In the genomic region with DNA sequence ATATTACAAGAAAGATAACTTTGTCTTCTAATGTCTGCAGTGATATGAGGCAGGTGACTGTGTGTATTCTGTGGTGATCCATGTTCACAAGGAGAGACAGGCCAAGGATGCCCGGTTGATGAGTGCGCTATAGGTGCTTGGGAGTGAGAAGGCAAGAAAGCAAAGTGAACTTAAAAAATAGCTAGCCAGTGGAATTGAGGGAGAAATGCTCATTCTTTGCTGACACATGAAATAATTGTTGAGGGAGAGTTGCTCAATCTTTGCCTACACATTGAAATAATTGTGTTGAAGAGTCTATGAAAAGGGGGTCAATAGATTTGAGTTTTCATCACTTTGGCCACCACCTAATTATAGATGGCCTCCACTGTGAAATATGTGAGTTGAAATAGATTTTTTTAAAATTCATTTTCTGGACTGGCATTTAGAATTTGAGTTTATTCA, we compare ENCODE assay signal across 22 cellular contexts.
DNase-seq lines count a peak whose midpoint lies in the region; ATAC-seq and TF ChIP-seq lines count a peak whose summit lies in the region.
"Had no signal": no experiment of that assay in that cellular context is flagged by ENCODE, and none has a peak within 500 bp of the region (broad histone marks: within the 10 kb centered on the region; RNA-seq: fewer than 3 reads in every experiment).

No MANE protein-coding gene starts in this region.

- intact Hi-C loops in activated CD4-positive, alpha-beta memory T cell treated with anti-CD3 and anti-CD28 coated beads for 36 hours (cut with micrococcal nuclease): no loop called here
- intact Hi-C loops in activated T-helper 2 cell treated with anti-CD3 and anti-CD28 coated beads, Interferon-gamma antibody, Interleukin-2, Interleukin-4, amounts not matched to agents 10 μg/mL and 5 μg/mL and 100 μg/mL, durations not matched to agents 14 hours and 24 hours and 36 hours (cut with micrococcal nuclease): no loop called here
- intact Hi-C loops in testis (cut with DNase I; ENCODE audit: low total_unique reads): no loop called here

- peaks cover 18% of the 10 kb centered on the region for H3K36me3 Mint-ChIP-seq in activated CD4-positive, alpha-beta memory T cell treated with anti-CD3 and anti-CD28 coated beads for 36 hours
- H3K36me3 Mint-ChIP-seq in activated CD4-positive, alpha-beta memory T cell treated with anti-CD3 and anti-CD28 coated beads, Interleukin-2, amount 10 ng/mL, durations not matched to agents 7 days and 5 days (ENCODE audit: low read depth): peaks cover 30% of the 10 kb centered on the region
- peaks cover 36% of the 10 kb centered on the region for H3K36me3 Mint-ChIP-seq in activated T-helper 2 cell treated with anti-CD3 and anti-CD28 coated beads, Interferon-gamma antibody, Interleukin-2, Interleukin-4, amounts not matched to agents 10 μg/mL and 5 μg/mL and 100 μg/mL, durations not matched to agents 14 hours and 24 hours and 36 hours (ENCODE audit: low read depth)
- peaks cover 10% of the 10 kb centered on the region for H3K36me3 Mint-ChIP-seq in neural progenitor cell

- peak overlapping the region; percentile 64 for H3K27ac Mint-ChIP-seq in activated CD4-positive, alpha-beta memory T cell treated with anti-CD3 and anti-CD28 coated beads for 36 hours
- H3K27ac Mint-ChIP-seq in activated CD4-positive, alpha-beta memory T cell treated with anti-CD3 and anti-CD28 coated beads, Interleukin-2, amount 10 ng/mL, durations not matched to agents 7 days and 5 days: no peak overlapping the region
- H3K27ac Mint-ChIP-seq in activated T-helper 2 cell treated with anti-CD3 and anti-CD28 coated beads, Interferon-gamma antibody, Interleukin-2, Interleukin-4, amounts not matched to agents 10 μg/mL and 5 μg/mL and 100 μg/mL, durations not matched to agents 14 hours and 24 hours and 36 hours: peak overlapping the region; percentile 79
- peak overlapping the region; percentile 9 for H3K27ac Mint-ChIP-seq in neural progenitor cell
- H3K27ac Mint-ChIP-seq: endodermal cell had no signal

- H3K36me3 ChIP-seq in neural progenitor cell: no peaks in the 10 kb centered on the region
- H3K36me3 ChIP-seq in testis (ENCODE audit: low read depth, missing control alignments): no peaks in the 10 kb centered on the region
- H3K36me3 ChIP-seq: lower lobe of right lung, prostate gland, SJCRH30, vagina had no signal

- H3K4me3 Mint-ChIP-seq in activated CD4-positive, alpha-beta memory T cell treated with anti-CD3 and anti-CD28 coated beads for 36 hours: peak overlapping the region; percentile 18
- H3K4me3 Mint-ChIP-seq in activated CD4-positive, alpha-beta memory T cell treated with anti-CD3 and anti-CD28 coated beads, Interleukin-2, amount 10 ng/mL, durations not matched to agents 7 days and 5 days: no peak overlapping the region
- peak overlapping the region; percentile 48 for H3K4me3 Mint-ChIP-seq in activated T-helper 2 cell treated with anti-CD3 and anti-CD28 coated beads, Interferon-gamma antibody, Interleukin-2, Interleukin-4, amounts not matched to agents 10 μg/mL and 5 μg/mL and 100 μg/mL, durations not matched to agents 14 hours and 24 hours and 36 hours (ENCODE audit: low read depth)
- H3K4me3 Mint-ChIP-seq in neural progenitor cell: no peak overlapping the region
- H3K4me3 Mint-ChIP-seq: activated naive CD4-positive, alpha-beta T cell treated with anti-CD3 and anti-CD28 coated beads, Interleukin-2, amount 50 U/mL, for 24 hours; endodermal cell had no signal

- no peaks in the 10 kb centered on the region for H3F3A ChIP-seq in neural progenitor cell (ENCODE audit: low read depth)

- POLR2A ChIA-PET in activated CD4-positive, alpha-beta memory T cell treated with anti-CD3 and anti-CD28 coated beads for 36 hours (lab: Charles Lee): interaction anchor here (0.7 to 1.1 kb wide), 4 partner anchors 12 to 564 kb away, joined by 4 read pairs; no protein-coding TSS in a partner anchor
- POLR2A ChIA-PET in activated CD4-positive, alpha-beta memory T cell treated with anti-CD3 and anti-CD28 coated beads, Interleukin-2, amount 10 ng/mL, durations not matched to agents 7 days and 5 days (lab: Charles Lee): interaction anchor here (1.3 kb wide), 1 partner anchor 570 kb away, joined by 3 read pairs; no protein-coding TSS in a partner anchor

- CTCF ChIA-PET in activated CD4-positive, alpha-beta memory T cell treated with anti-CD3 and anti-CD28 coated beads for 36 hours (lab: Charles Lee): interaction anchor here (0.7 to 1.8 kb wide), 5 partner anchors 12 to 572 kb away, joined by 3 to 7 read pairs (median 3); no protein-coding TSS in a partner anchor
- CTCF ChIA-PET in activated CD4-positive, alpha-beta memory T cell treated with anti-CD3 and anti-CD28 coated beads, Interleukin-2, amount 10 ng/mL, durations not matched to agents 7 days and 5 days (lab: Charles Lee): interaction anchor here (0.7 kb wide), 1 partner anchor 597 kb away, joined by 3 read pairs; no protein-coding TSS in a partner anchor

- H2AFZ ChIP-seq in neural progenitor cell (replicated peaks): no peak overlapping the region

- H3K27me3 Mint-ChIP-seq in activated CD4-positive, alpha-beta memory T cell treated with anti-CD3 and anti-CD28 coated beads for 36 hours: no peaks in the 10 kb centered on the region
- peaks cover 41% of the 10 kb centered on the region for H3K27me3 Mint-ChIP-seq in activated CD4-positive, alpha-beta memory T cell treated with anti-CD3 and anti-CD28 coated beads, Interleukin-2, amount 10 ng/mL, durations not matched to agents 7 days and 5 days
- H3K27me3 Mint-ChIP-seq in activated T-helper 2 cell treated with anti-CD3 and anti-CD28 coated beads, Interferon-gamma antibody, Interleukin-2, Interleukin-4, amounts not matched to agents 10 μg/mL and 5 μg/mL and 100 μg/mL, durations not matched to agents 14 hours and 24 hours and 36 hours (ENCODE audit: low read depth): no peaks in the 10 kb centered on the region
- no peaks in the 10 kb centered on the region for H3K27me3 Mint-ChIP-seq in neural progenitor cell (ENCODE audit: insufficient read depth, low read depth)
- H3K27me3 Mint-ChIP-seq: activated naive CD4-positive, alpha-beta T cell treated with anti-CD3 and anti-CD28 coated beads, Interleukin-2, amount 50 U/mL, for 24 hours; naive B cell had no signal

- 96 to 100% methylated on average over 2 of the region's 2 CpGs for WGBS in testis, 2 donors

- no peak overlapping the region for H3K4me2 ChIP-seq in neural progenitor cell

- peak; percentile 13 for ATAC-seq in GM19328 (IDR thresholded peaks at IDR 0.05; ENCODE audit: unreplicated experiment)
- ATAC-seq: foreskin keratinocyte, lower lobe of right lung had no signal

- H3K4me1 ChIP-seq in neural progenitor cell (peaks cover 5% of the 10 kb centered on the region), testis (no peaks in the 10 kb centered on the region)
- H3K4me1 ChIP-seq: foreskin keratinocyte, lower lobe of right lung, prostate gland, SJCRH30 had no signal

- no peak overlapping the region for H3K4me3 ChIP-seq in neural progenitor cell
- H3K4me3 ChIP-seq in testis: no peak overlapping the region
- H3K4me3 ChIP-seq: lower lobe of right lung, prostate gland, SJCRH30, vagina had no signal

- no peak for TF ChIP-seq CTCF in neural progenitor cell (IDR thresholded peaks at IDR 0.05)
- TF ChIP-seq CTCF in GM13976 (IDR thresholded peaks at IDR 0.05; ENCODE audit: borderline replicate concordance, control extremely low read depth, extremely low read depth, insufficient read depth, missing control alignments): no peak
- TF ChIP-seq CTCF in testis (IDR thresholded peaks at IDR 0.05): no peak

- in situ Hi-C loops in GM13976 (cut with MboI; ENCODE audit: low sequenced_read_pairs, unreplicated experiment): no loop called here

- H3K9ac ChIP-seq in neural progenitor cell: no peak overlapping the region

- no peak overlapping the region for H3K27ac ChIP-seq in neural progenitor cell
- no peak overlapping the region for H3K27ac ChIP-seq in testis
- H3K27ac ChIP-seq: foreskin keratinocyte, HL-60, lower lobe of right lung, prostate gland, SJCRH30, vagina had no signal

- H3K4me1 Mint-ChIP-seq in activated CD4-positive, alpha-beta memory T cell treated with anti-CD3 and anti-CD28 coated beads for 36 hours (ENCODE audit: low read depth): peaks cover 22% of the 10 kb centered on the region
- H3K4me1 Mint-ChIP-seq in activated CD4-positive, alpha-beta memory T cell treated with anti-CD3 and anti-CD28 coated beads, Interleukin-2, amount 10 ng/mL, durations not matched to agents 7 days and 5 days: peaks cover 17% of the 10 kb centered on the region
- H3K4me1 Mint-ChIP-seq in activated T-helper 2 cell treated with anti-CD3 and anti-CD28 coated beads, Interferon-gamma antibody, Interleukin-2, Interleukin-4, amounts not matched to agents 10 μg/mL and 5 μg/mL and 100 μg/mL, durations not matched to agents 14 hours and 24 hours and 36 hours (ENCODE audit: low read depth): peaks cover 25% of the 10 kb centered on the region
- H3K4me1 Mint-ChIP-seq in neural progenitor cell: no peaks in the 10 kb centered on the region

- no peak for DNase-seq in activated CD4-positive, alpha-beta memory T cell treated with anti-CD3 and anti-CD28 coated beads for 36 hours
- no peak for DNase-seq in activated CD4-positive, alpha-beta memory T cell treated with anti-CD3 and anti-CD28 coated beads, Interleukin-2, amount 10 ng/mL, durations not matched to agents 7 days and 5 days
- no peak for DNase-seq in activated T-helper 2 cell treated with anti-CD3 and anti-CD28 coated beads, Interferon-gamma antibody, Interleukin-2, Interleukin-4, amounts not matched to agents 10 μg/mL and 5 μg/mL and 100 μg/mL, durations not matched to agents 14 hours and 24 hours and 36 hours (ENCODE audit: low spot score)
- DNase-seq in neural progenitor cell (ENCODE audit: low spot score) (no peak), amygdala (lab: John Stamatoyannopoulos, UW) (no peak), GM13976 (ENCODE audit: low spot score) (no peak), testis (no peak)
- DNase-seq: activated CD8-positive, alpha-beta memory T cell treated with anti-CD3 and anti-CD28 coated beads for 24 hours; DMS 273 treated with DMSO at 0.1 percent for 48 hours; endodermal cell; foreskin keratinocyte; Kasumi-1; lower lobe of right lung; naive B cell; NCI-H146; NCI-H226; SJCRH30 had no signal

- H3K27me3 ChIP-seq in neural progenitor cell (no peaks in the 10 kb centered on the region), testis (no peaks in the 10 kb centered on the region)
- H3K27me3 ChIP-seq: foreskin keratinocyte, SJCRH30, vagina had no signal

- no peaks in the 10 kb centered on the region for H3K9me3 Mint-ChIP-seq in activated CD4-positive, alpha-beta memory T cell treated with anti-CD3 and anti-CD28 coated beads for 36 hours
- H3K9me3 Mint-ChIP-seq in activated CD4-positive, alpha-beta memory T cell treated with anti-CD3 and anti-CD28 coated beads, Interleukin-2, amount 10 ng/mL, durations not matched to agents 7 days and 5 days: no peaks in the 10 kb centered on the region
- no peaks in the 10 kb centered on the region for H3K9me3 Mint-ChIP-seq in activated T-helper 2 cell treated with anti-CD3 and anti-CD28 coated beads, Interferon-gamma antibody, Interleukin-2, Interleukin-4, amounts not matched to agents 10 μg/mL and 5 μg/mL and 100 μg/mL, durations not matched to agents 14 hours and 24 hours and 36 hours
- peaks cover 4% of the 10 kb centered on the region for H3K9me3 Mint-ChIP-seq in neural progenitor cell
- H3K9me3 Mint-ChIP-seq: activated naive CD4-positive, alpha-beta T cell treated with anti-CD3 and anti-CD28 coated beads, Interleukin-2, amount 50 U/mL, for 24 hours; endodermal cell; naive B cell had no signal

- H4K20me1 ChIP-seq in neural progenitor cell (ENCODE audit: low read depth): no peaks in the 10 kb centered on the region

- H3K9me3 ChIP-seq in neural progenitor cell (ENCODE audit: low read depth): no peaks in the 10 kb centered on the region
- H3K9me3 ChIP-seq in testis: no peaks in the 10 kb centered on the region
- H3K9me3 ChIP-seq: lower lobe of right lung, prostate gland, SJCRH30, vagina had no signal

- TF ChIP-seq POLR2A in testis (IDR thresholded peaks at IDR 0.05): no peak

- no peaks in the 10 kb centered on the region for H3K79me2 ChIP-seq in neural progenitor cell (ENCODE audit: low read depth)

Comparison
In these comparisons a context has a peak if more than half of its experiments do, and no peak if none do; other contexts are left out.
1. H3K4me3 Mint-ChIP-seq: peak in activated CD4-positive, alpha-beta memory T cell treated with anti-CD3 and anti-CD28 coated beads for 36 hours (single experiment) and activated T-helper 2 cell treated with anti-CD3 and anti-CD28 coated beads, Interferon-gamma antibody, Interleukin-2, Interleukin-4, amounts not matched to agents 10 μg/mL and 5 μg/mL and 100 μg/mL, durations not matched to agents 14 hours and 24 hours and 36 hours (single experiment); none in activated CD4-positive, alpha-beta memory T cell treated with anti-CD3 and anti-CD28 coated beads, Interleukin-2, amount 10 ng/mL, durations not matched to agents 7 days and 5 days (single experiment) and neural progenitor cell (single experiment).